ENCODE assay signal across 2 cellular contexts in genomic region chr19:48400018-48400742, GRCh38.
TF ChIP-seq lines count a peak whose summit lies in the region.

No MANE protein-coding gene starts in this region.

TF ChIP-seq in GM23338, 12 proteins besides CTCF, POLR2A, EP300 and RAD21:
- no peak; the same call in 1 of the 2 replicates for TF ChIP-seq ETS1 (IDR thresholded peaks at IDR 0.05)
- peak; percentile 81 for TF ChIP-seq POLR2AphosphoS5 (IDR thresholded peaks at IDR 0.05; ENCODE audit: low read depth)
- peak; percentile 93 for TF ChIP-seq ZNF462 (CRISPR knock-in tag; IDR thresholded peaks at IDR 0.05)
- no peak for TF ChIP-seq JUNB (IDR thresholded peaks at IDR 0.05; ENCODE audit: unreplicated experiment)
- TF ChIP-seq NANOG (IDR thresholded peaks at IDR 0.05; ENCODE audit: borderline replicate concordance): no peak
- TF ChIP-seq ZNF331 (CRISPR knock-in tag; IDR thresholded peaks at IDR 0.05; ENCODE audit: low read depth): no peak
- no peak for TF ChIP-seq EZH2 (IDR thresholded peaks at IDR 0.05; ENCODE audit: low read depth, unreplicated experiment)
- no peak for TF ChIP-seq CREB1 (CRISPR knock-in tag; IDR thresholded peaks at IDR 0.05; ENCODE audit: low read depth)
- TF ChIP-seq REST (IDR thresholded peaks at IDR 0.05; ENCODE audit: unreplicated experiment): no peak
- TF ChIP-seq ZNF114 (CRISPR knock-in tag; IDR thresholded peaks at IDR 0.05): no peak
- no peak for TF ChIP-seq STAT1 (IDR thresholded peaks at IDR 0.05; ENCODE audit: unreplicated experiment)

TF ChIP-seq in H1, 55 proteins besides CTCF, POLR2A, EP300 and RAD21:
- TF ChIP-seq SAP30 (IDR thresholded peaks at IDR 0.05; ENCODE audit: insufficient read depth, insufficient replicate concordance, low read length): no peak
- peak; percentile 56; the same call in 1 of the 2 replicates for TF ChIP-seq PHF8 (conservative IDR thresholded peaks at IDR 0.05; ENCODE audit: low read depth, low read length)
- no peak for TF ChIP-seq SRF (IDR thresholded peaks at IDR 0.05; ENCODE audit: low read depth, low read length)
- TF ChIP-seq TAF7 (optimal IDR thresholded peaks at IDR 0.05; ENCODE audit: borderline replicate concordance, low read depth, low read length): no peak
- peak; percentile 34 for TF ChIP-seq KDM4A (IDR thresholded peaks at IDR 0.05; ENCODE audit: low read depth, low read length, severe bottlenecking)
- no peak for TF ChIP-seq KDM1A (IDR thresholded peaks at IDR 0.05; ENCODE audit: borderline replicate concordance, low read length)
- peak; percentile 8; the same call in 1 of the 2 replicates for TF ChIP-seq SP1 (IDR thresholded peaks at IDR 0.05; ENCODE audit: low read depth, low read length)
- peak; percentile 60 for TF ChIP-seq TEAD4 (IDR thresholded peaks at IDR 0.05; ENCODE audit: low read depth, low read length)
- peak; percentile 47 for TF ChIP-seq ASH2L (IDR thresholded peaks at IDR 0.05; ENCODE audit: low read length)
- TF ChIP-seq POLR2AphosphoS5 (IDR thresholded peaks at IDR 0.05; ENCODE audit: low read depth, low read length): peak; percentile 87
- TF ChIP-seq HDAC6 (IDR thresholded peaks at IDR 0.05; ENCODE audit: low read depth, low read length): no peak
- TF ChIP-seq BACH1 (IDR thresholded peaks at IDR 0.05; ENCODE audit: low read length): no peak
- TF ChIP-seq TBP (IDR thresholded peaks at IDR 0.05; ENCODE audit: low read depth, low read length): peak; percentile 17
- peak; percentile 78; the same call in 1 of the 2 replicates for TF ChIP-seq MAX (IDR thresholded peaks at IDR 0.05)
- 0 out of 2 replicates have a peak, but pooled peaks have one; percentile 11 for TF ChIP-seq USF2 (IDR thresholded peaks at IDR 0.05; ENCODE audit: low read length)
- TF ChIP-seq ATF2 (IDR thresholded peaks at IDR 0.05; ENCODE audit: low read length): peak; percentile 83
- 0 out of 2 replicates have a peak, but pooled peaks have one; percentile 7 for TF ChIP-seq CREB1 (IDR thresholded peaks at IDR 0.05)
- TF ChIP-seq SIN3A (conservative IDR thresholded peaks at IDR 0.05 in 1 of 2, IDR thresholded peaks at IDR 0.05 in 1 of 2; ENCODE audit: low read depth in 1 of 2, low read length in 2 of 2): 0 out of 4 replicates have a peak, but pooled peaks of 1 of the 2 experiments have one; percentile 39
- TF ChIP-seq YY1 (IDR thresholded peaks at IDR 0.05; ENCODE audit: low read depth, low read length): 0 out of 2 replicates have a peak, but pooled peaks have one; percentile 38
- no peak for TF ChIP-seq E2F6 (IDR thresholded peaks at IDR 0.05)
- TF ChIP-seq SP4 (IDR thresholded peaks at IDR 0.05; ENCODE audit: low read length): peak; percentile 85; the same call in 1 of the 2 replicates
- peak; percentile 69 for TF ChIP-seq SIX5 (IDR thresholded peaks at IDR 0.05; ENCODE audit: low read depth, low read length)
TF ChIP-seq in H1: peak in this region for 15.
